Comparison of ENCODE assay signal across 9 cellular contexts in the genomic region with DNA sequence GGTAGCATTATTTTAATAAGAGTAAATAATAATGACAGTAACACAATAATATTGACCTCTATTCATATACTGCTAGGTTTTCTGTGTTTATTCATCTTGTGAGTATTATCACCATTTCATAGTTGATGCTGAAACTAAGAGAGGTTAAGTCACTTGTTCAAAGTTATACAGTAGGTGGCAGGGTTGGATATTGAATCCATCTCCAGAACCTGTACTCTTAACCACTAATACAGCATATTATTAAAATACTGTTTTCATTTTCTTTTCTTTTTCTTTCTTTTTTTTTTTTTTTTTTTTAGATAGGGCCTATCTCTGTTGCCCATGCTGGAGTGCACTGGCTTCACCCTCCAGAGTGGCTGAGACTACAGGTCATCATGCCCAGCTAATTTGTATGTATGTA. TPM values are rescaled to one million over a fixed set of nuclear protein-coding genes. Genes with fewer than 3 reads are reported as not detected.
DNase-seq lines count a peak whose midpoint lies in the region; ATAC-seq and TF ChIP-seq lines count a peak whose summit lies in the region.
"Had no signal": no experiment of that assay in that cellular context is flagged by ENCODE, and none has a peak within 500 bp of the region (broad histone marks: within the 10 kb centered on the region; RNA-seq: fewer than 3 reads in every experiment).

No MANE protein-coding gene starts in this region.

- no peaks in the 10 kb centered on the region for H3K9me3 ChIP-seq in right lobe of liver

- TF ChIP-seq POLR2A in right lobe of liver (IDR thresholded peaks at IDR 0.05) (no peak), lower leg skin (IDR thresholded peaks at IDR 0.05) (no peak)

- H3K27ac ChIP-seq in VCaP: no peak overlapping the region
- H3K27ac ChIP-seq in right lobe of liver: no peak overlapping the region

- intact Hi-C loops in right lobe of liver (cut with DNase I): no loop called here
- intact Hi-C loops in lower leg skin (cut with DNase I; ENCODE audit: low total_unique reads): no loop called here

- POLR2A ChIA-PET in GM10248 (lab: Yijun Ruan, JAX): no interaction called here

- no peak overlapping the region for H3K4me3 ChIP-seq in right lobe of liver
- no peak overlapping the region for H3K4me3 ChIP-seq in lower leg skin (ENCODE audit: low read depth, poor library complexity, severe bottlenecking)

- CTCF ChIA-PET in GM10248 (lab: Yijun Ruan, JAX): interaction anchor here (1.1 to 1.9 kb wide), 3 partner anchors 10 to 112 kb away, joined by 3 to 5 read pairs (median 3); no protein-coding TSS in a partner anchor

- TF ChIP-seq CTCF in GM10248 (IDR thresholded peaks at IDR 0.05; ENCODE audit: control extremely low read depth, extremely low read depth, low read depth, missing control alignments) (peak; percentile 37), VCaP (conservative IDR thresholded peaks at IDR 0.05) (peak; percentile 31; the same call in 1 of the 2 replicates), right lobe of liver (IDR thresholded peaks at IDR 0.05) (peak; percentile 6 to 21 (median 16)), lower leg skin (IDR thresholded peaks at IDR 0.05) (no peak)

- H3K4me1 ChIP-seq in right lobe of liver: peaks cover 0 to 6% (median 0%) of the 10 kb centered on the region in 4 donors

- H3K27me3 ChIP-seq in right lobe of liver: no peaks in the 10 kb centered on the region

- DNase-seq in GM10248 (ENCODE audit: extremely low spot score) (peak; percentile 30), right lobe of liver (no peak), SK-N-DZ (ENCODE audit: low spot score) (no peak), globus pallidus (ENCODE audit: low spot score) (no peak), lower leg skin (ENCODE audit: low spot score in 2 of 2) (no peak), NCI-H1048 (lab: John Stamatoyannopoulos, UW) (no peak)
- DNase-seq: occipital lobe had no signal

- H3K36me3 ChIP-seq in right lobe of liver: no peaks in the 10 kb centered on the region

- peak; percentile 68 for ATAC-seq in HG02870 (IDR thresholded peaks at IDR 0.05; ENCODE audit: unreplicated experiment)
- ATAC-seq in right lobe of liver: peak; percentile 54 to 78 (median 64)

RNA-seq across cellular contexts. Expression of a gene that starts 7.1 kb away (rescaled TPM):
- total RNA-seq in right lobe of liver (10 to 100 TPM; 14.0 to 24.3 (median 16.7) TPM), lower leg skin (10 to 100 TPM; 37.1 to 54.9 (median 44.7) TPM)
- 31.7 and 41.6 TPM in 2 replicates for polyA plus RNA-seq in SK-N-DZ (2014; cell fraction: cytosol; rRNA removed)
- polyA plus RNA-seq in SK-N-DZ (2014; cell fraction: nucleus; rRNA removed): 35.2 and 39.2 TPM in 2 replicates

Comparison
In these comparisons a context has a peak if more than half of its experiments do, and no peak if none do; other contexts are left out.
1. CTCF ChIP-seq: peak in GM10248 (single experiment), VCaP (single experiment) and right lobe of liver (4 of 4); none in lower leg skin (0 of 3).